Comparison of ENCODE assay signal across 17 cellular contexts in genomic region chr1:5650283-5651026, GRCh38.
DNase-seq lines count a peak whose midpoint lies in the region; ATAC-seq and TF ChIP-seq lines count a peak whose summit lies in the region.
"Had no signal": no experiment of that assay in that cellular context is flagged by ENCODE, and none has a peak within 500 bp of the region (broad histone marks: within the 10 kb centered on the region; RNA-seq: fewer than 3 reads in every experiment).

No MANE protein-coding gene starts in this region.

- no peak overlapping the region for H3K4me3 ChIP-seq in Panc1 (ENCODE audit: low read depth in 2 of 2, low read length in 2 of 2)

- no peak overlapping the region for H3K27ac ChIP-seq in Panc1 (ENCODE audit: low read length)

- TF ChIP-seq CTCF in Panc1 (IDR thresholded peaks at IDR 0.05), result no peak

- no peaks in the 10 kb centered on the region; the same call in none of the 2 replicates for H3K27me3 ChIP-seq in Panc1 (ENCODE audit: control insufficient read depth, insufficient read depth, low read length)

- CTCF ChIA-PET in Panc1 (lab: Charles Lee), result no interaction called here

- no peaks in the 10 kb centered on the region for H3K9me3 ChIP-seq in Panc1 (ENCODE audit: control insufficient read depth, insufficient read depth, low read depth, low read length)

- in situ Hi-C loops in Panc1 (cut with HindIII; ENCODE audit: low pct_unique_long_range_greater_than_20kb, low sequenced_read_pairs), result no loop called here

- intact Hi-C loops in Panc1 (cut with micrococcal nuclease; ENCODE audit: unreplicated experiment), result no loop called here

- BruUV-seq in Panc1 (replicated peaks; lab: Mats Ljungman, UMichigan), result no TSS peak

- peak; percentile 37 for DNase-seq in COLO668 (lab: John Stamatoyannopoulos, UW; ENCODE audit: unreplicated experiment)
- DNase-seq in Panc1 (ENCODE audit: low read depth, low spot score), result no peak
- peak; percentile 46 for DNase-seq in islet precursor cell
- peak; percentile 55 for DNase-seq in retina
- no peak for DNase-seq in GM03348 (ENCODE audit: low spot score)
- no peak for DNase-seq in kidney tubule cell (ENCODE audit: low spot score)
- DNase-seq in NCI-H526 (lab: John Stamatoyannopoulos, UW), result no peak
- DNase-seq: COR-L47; GF-D8; HFFc6; KBM-7; NCI-H1417 treated with DMSO at 0.1 percent for 48 hours; NCI-H2081; NCI-H524; NK-92 treated with Interleukin-12 subunit alpha and Interleukin-12 subunit beta, amount 100 ng/mL, for 24 hours; OCI-M1; RPMI8226 had no signal

- peak; percentile 48; the same call in 1 of the 2 replicates for ATAC-seq in Panc1

- POLR2A ChIA-PET in Panc1 (lab: Charles Lee), result no interaction called here

- H3K36me3 ChIP-seq in Panc1 (ENCODE audit: control insufficient read depth, insufficient read depth, low read length), result no peaks in the 10 kb centered on the region

- no peaks in the 10 kb centered on the region for H3K4me1 ChIP-seq in Panc1 (ENCODE audit: control insufficient read depth, insufficient read depth, low read length)

Comparison
In these comparisons a context has a peak if more than half of its experiments do, and no peak if none do; other contexts are left out.
1. DNase-seq: peak in COLO668 (single experiment), islet precursor cell (single experiment) and retina (single experiment); none in Panc1 (single experiment), GM03348 (single experiment), kidney tubule cell (single experiment) and NCI-H526 (0 of 2).